11 cellular contexts compared by ENCODE assay signal in genomic region chr11:629237-629583, GRCh38. TPM values are rescaled to one million over a fixed set of nuclear protein-coding genes. Genes with fewer than 3 reads are reported as not detected.
DNase-seq lines count a peak whose midpoint lies in the region; ATAC-seq and TF ChIP-seq lines count a peak whose summit lies in the region.
"Had no signal": no experiment of that assay in that cellular context is flagged by ENCODE, and none has a peak within 500 bp of the region (broad histone marks: within the 10 kb centered on the region; RNA-seq: fewer than 3 reads in every experiment).

No MANE protein-coding gene starts in this region.

- H3K9me3 Mint-ChIP-seq in activated naive CD8-positive, alpha-beta T cell treated with anti-CD3 and anti-CD28 coated beads, Interleukin-2, amount 10 ng/mL, durations not matched to agents 7 days and 5 days = no peaks in the 10 kb centered on the region
- peaks cover 20% of the 10 kb centered on the region for H3K9me3 Mint-ChIP-seq in nephron progenitor cell

- no peaks in the 10 kb centered on the region for H3K9me3 ChIP-seq in Loucy (ENCODE audit: insufficient read depth, low read depth, low read length)

- no peak overlapping the region for H2AFZ ChIP-seq in Loucy (ENCODE audit: low read length)

- no peaks in the 10 kb centered on the region for H3K27me3 ChIP-seq in Loucy (ENCODE audit: insufficient read depth, low read length, poor library complexity, severe bottlenecking)

- peak; percentile 2 for TF ChIP-seq CTCF in GM12865 (IDR thresholded peaks at IDR 0.05; ENCODE audit: insufficient read depth, low read depth, low read length, missing control alignments)
- TF ChIP-seq CTCF in Loucy (conservative IDR thresholded peaks at IDR 0.05; ENCODE audit: low read length) = no peak
- no peak for TF ChIP-seq CTCF in nephron progenitor cell (IDR thresholded peaks at IDR 0.05)
- TF ChIP-seq CTCF in omental fat pad (IDR thresholded peaks at IDR 0.05) = no peak

- peak overlapping the region; percentile 57 for H3K4me3 Mint-ChIP-seq in activated naive CD8-positive, alpha-beta T cell treated with anti-CD3 and anti-CD28 coated beads, Interleukin-2, amount 10 ng/mL, durations not matched to agents 7 days and 5 days
- peak overlapping the region; percentile 22 for H3K4me3 Mint-ChIP-seq in nephron progenitor cell

- H3F3A ChIP-seq in Loucy (ENCODE audit: low read depth) = no peaks in the 10 kb centered on the region

- H3K4me3 ChIP-seq in GM12865 (ENCODE audit: low read depth, low read length) (peak overlapping the region; percentile 39), Loucy (ENCODE audit: low read length, poor library complexity, severe bottlenecking) (no peak overlapping the region)

- H3K36me3 Mint-ChIP-seq in activated naive CD8-positive, alpha-beta T cell treated with anti-CD3 and anti-CD28 coated beads, Interleukin-2, amount 10 ng/mL, durations not matched to agents 7 days and 5 days = peaks cover 2% of the 10 kb centered on the region
- H3K36me3 Mint-ChIP-seq in nephron progenitor cell (ENCODE audit: low read depth) = peaks cover 32% of the 10 kb centered on the region

- POLR2A ChIA-PET in activated naive CD8-positive, alpha-beta T cell treated with anti-CD3 and anti-CD28 coated beads, Interleukin-2, amount 10 ng/mL, durations not matched to agents 7 days and 5 days (lab: Charles Lee) = interaction anchor here (0.7 kb wide), 2 partner anchors 12 to 62 kb away, joined by 3 to 4 read pairs; no protein-coding TSS in a partner anchor

- peaks cover 15% of the 10 kb centered on the region for H3K4me1 Mint-ChIP-seq in activated naive CD8-positive, alpha-beta T cell treated with anti-CD3 and anti-CD28 coated beads, Interleukin-2, amount 10 ng/mL, durations not matched to agents 7 days and 5 days
- peaks cover 41% of the 10 kb centered on the region for H3K4me1 Mint-ChIP-seq in nephron progenitor cell

- H4K20me1 ChIP-seq in Loucy (ENCODE audit: insufficient read depth, low read length, poor library complexity, severe bottlenecking) = no peaks in the 10 kb centered on the region

- peak overlapping the region; percentile 57 for H3K27ac Mint-ChIP-seq in activated naive CD8-positive, alpha-beta T cell treated with anti-CD3 and anti-CD28 coated beads, Interleukin-2, amount 10 ng/mL, durations not matched to agents 7 days and 5 days
- H3K27ac Mint-ChIP-seq in nephron progenitor cell = no peak overlapping the region

- peaks cover 17% of the 10 kb centered on the region for H3K4me1 ChIP-seq in Loucy (ENCODE audit: insufficient read depth, low read length, poor library complexity, severe bottlenecking)

- H3K9me2 ChIP-seq in Loucy (replicated peaks; ENCODE audit: low read depth, low read length) = no peaks in the 10 kb centered on the region

- no peak overlapping the region for H3K9ac ChIP-seq in Loucy (ENCODE audit: low read depth, low read length, poor library complexity, severe bottlenecking)

- H3K4me2 ChIP-seq in Loucy (ENCODE audit: low read depth, low read length, poor library complexity, severe bottlenecking) = peak overlapping the region; percentile 8

- DNase-seq in GM12865 (ENCODE audit: low read depth) (peak; percentile 82), nephron progenitor cell (no peak), cerebellum (ENCODE audit: low spot score) (no peak), omental fat pad (ENCODE audit: low spot score) (no peak)
- peak; percentile 37 for DNase-seq in activated naive CD8-positive, alpha-beta T cell treated with anti-CD3 and anti-CD28 coated beads, Interleukin-2, amount 10 ng/mL, durations not matched to agents 7 days and 5 days
- DNase-seq: GF-D8, NCI-H146 had no signal

- H3K36me3 ChIP-seq in Loucy (ENCODE audit: insufficient read depth, low read length) = no peaks in the 10 kb centered on the region

- ATAC-seq in activated naive CD8-positive, alpha-beta T cell treated with anti-CD3 and anti-CD28 coated beads, Interleukin-2, amount 10 ng/mL, durations not matched to agents 7 days and 5 days (ENCODE audit: low read depth) = peak; percentile 43
- ATAC-seq in esophagus mucosa = no peak
- no peak for ATAC-seq in HG03097 (IDR thresholded peaks at IDR 0.05; ENCODE audit: low FRiP score, unreplicated experiment)
- no peak for ATAC-seq in omental fat pad (ENCODE audit: low FRiP score)

- H3K79me2 ChIP-seq in Loucy (ENCODE audit: insufficient read depth, low read length) = no peaks in the 10 kb centered on the region

- peaks cover 12% of the 10 kb centered on the region for H3K27me3 Mint-ChIP-seq in activated naive CD8-positive, alpha-beta T cell treated with anti-CD3 and anti-CD28 coated beads, Interleukin-2, amount 10 ng/mL, durations not matched to agents 7 days and 5 days
- H3K27me3 Mint-ChIP-seq in nephron progenitor cell (ENCODE audit: low read depth, poor library complexity) = peaks cover 29% of the 10 kb centered on the region

RNA-seq across cellular contexts. Expression of gene SCT, which starts 2.2 kb away (rescaled TPM):
- not detected for total RNA-seq in activated naive CD8-positive, alpha-beta T cell treated with anti-CD3 and anti-CD28 coated beads, Interleukin-2, amount 10 ng/mL, durations not matched to agents 7 days and 5 days
- total RNA-seq in cerebellum (not detected), esophagus mucosa (not detected), omental fat pad (not detected)
- total RNA-seq: mononuclear cell had no signal

RNA-seq across cellular contexts. Expression of gene CDHR5, which starts 4.5 kb away (rescaled TPM):
- total RNA-seq in activated naive CD8-positive, alpha-beta T cell treated with anti-CD3 and anti-CD28 coated beads, Interleukin-2, amount 10 ng/mL, durations not matched to agents 7 days and 5 days = not detected
- total RNA-seq in cerebellum = 0.45 TPM
- total RNA-seq in esophagus mucosa = not detected
- not detected for total RNA-seq in omental fat pad

RNA-seq across cellular contexts. Expression of gene DRD4, which starts 7.9 kb away (rescaled TPM):
- total RNA-seq in activated naive CD8-positive, alpha-beta T cell treated with anti-CD3 and anti-CD28 coated beads, Interleukin-2, amount 10 ng/mL, durations not matched to agents 7 days and 5 days = under 1 TPM; 0.51 to 0.72 TPM
- total RNA-seq in cerebellum (0.64 TPM), esophagus mucosa (0.16 TPM), omental fat pad (under 1 TPM in 1 of 4 donors, not detected in 3; 0.50 TPM)

RNA-seq across cellular contexts. Expression of gene IRF7, which starts 13.5 kb away (rescaled TPM):
- total RNA-seq in activated naive CD8-positive, alpha-beta T cell treated with anti-CD3 and anti-CD28 coated beads, Interleukin-2, amount 10 ng/mL, durations not matched to agents 7 days and 5 days = 100 to 1,000 TPM; 160 to 165 TPM
- 4.5 TPM for total RNA-seq in cerebellum
- total RNA-seq in esophagus mucosa = 19.5 TPM
- total RNA-seq in omental fat pad = 10 to 100 TPM; 15.4 to 56.8 (median 35.6) TPM

RNA-seq across cellular contexts. Expression of gene PHRF1, which starts 52.9 kb away (rescaled TPM):
- 10 to 100 TPM; 55.4 to 58.9 TPM for total RNA-seq in activated naive CD8-positive, alpha-beta T cell treated with anti-CD3 and anti-CD28 coated beads, Interleukin-2, amount 10 ng/mL, durations not matched to agents 7 days and 5 days
- total RNA-seq in cerebellum = 25.9 TPM
- 17.6 TPM for total RNA-seq in esophagus mucosa
- 10 to 100 TPM; 14.7 to 34.9 (median 22.4) TPM for total RNA-seq in omental fat pad

Comparison
In these comparisons a context has a peak if more than half of its experiments do, and no peak if none do; other contexts are left out.
1. DNase-seq: peak in GM12865 (single experiment) and activated naive CD8-positive, alpha-beta T cell treated with anti-CD3 and anti-CD28 coated beads, Interleukin-2, amount 10 ng/mL, durations not matched to agents 7 days and 5 days (single experiment); none in nephron progenitor cell (single experiment), cerebellum (single experiment) and omental fat pad (single experiment).